In the genomic region with DNA sequence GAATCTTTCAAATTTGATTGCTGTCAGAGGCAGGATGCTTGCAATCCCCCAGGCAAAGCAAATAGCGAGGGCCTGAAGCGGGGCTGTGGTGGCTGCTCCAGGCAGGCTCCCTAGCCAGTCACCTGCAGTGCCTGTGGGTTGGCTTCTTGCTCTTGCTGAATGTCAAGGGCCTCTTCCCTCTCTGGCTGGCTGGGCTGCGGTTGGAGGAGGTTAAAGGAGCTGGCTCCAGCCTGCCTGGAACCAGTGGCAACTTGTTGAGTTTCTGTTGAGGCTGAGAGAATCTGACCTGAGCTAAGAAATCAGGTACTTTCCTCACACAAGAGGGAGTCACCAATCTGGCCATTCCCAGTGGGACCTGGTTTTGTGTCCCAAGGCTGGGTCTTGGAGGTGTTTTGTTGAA, we compare ENCODE assay signal across 24 cellular contexts.
DNase-seq lines count a peak whose midpoint lies in the region; ATAC-seq, FAIRE-seq and TF ChIP-seq lines count a peak whose summit lies in the region.
"Had no signal": no experiment of that assay in that cellular context is flagged by ENCODE, and none has a peak within 500 bp of the region (broad histone marks: within the 10 kb centered on the region; RNA-seq: fewer than 3 reads in every experiment).

No MANE protein-coding gene starts in this region.

- H3K9ac ChIP-seq in kidney (ENCODE audit: low read length in 2 of 2): no peak overlapping the region

- H3K36me3 Mint-ChIP-seq in GM23338 (ENCODE audit: low read depth): peaks cover 6% of the 10 kb centered on the region; the same call in 1 of the 3 replicates
- H3K36me3 Mint-ChIP-seq: CD4-positive, CD25-positive, alpha-beta regulatory T cell; immature natural killer cell had no signal

- DNase-seq in GM23338 (ENCODE audit: low spot score) (peak; percentile 37), NCI-H1092 treated with DMSO at 0.1 percent for 48 hours (lab: John Stamatoyannopoulos, UW) (peak; percentile 51), NCI-H69 (lab: John Stamatoyannopoulos, UW) (peak; percentile 75), kidney (peak; percentile 76), hippocampal formation (lab: John Stamatoyannopoulos, UW) (no peak), AG08396 (ENCODE audit: low spot score) (no peak)
- no peak for DNase-seq in activated CD4-positive, CD25-positive, alpha-beta regulatory T cell (lab: John Stamatoyannopoulos, UW)
- DNase-seq: activated CD4-positive, alpha-beta T cell treated with anti-CD3 and anti-CD28 coated beads, Interleukin-2, amount 10 ng/mL, durations not matched to agents 7 days and 5 days; activated effector memory CD4-positive, alpha-beta T cell treated with Interleukin-2 at 50 U/mL for 16 hours; CD4-positive, CD25-positive, alpha-beta regulatory T cell; GOT3; head of caudate nucleus; immature natural killer cell; NCI-H1436 treated with DMSO at 0.1 percent for 48 hours; NCI-H774; stimulated activated CD4-positive, alpha-beta T cell treated with anti-CD3 and anti-CD28 coated beads, Interleukin-4, amount 100 ng/mL, for 1 hour; transverse colon had no signal

- H3K4me3 Mint-ChIP-seq in GM23338: no peak overlapping the region
- H3K4me3 Mint-ChIP-seq: activated CD4-positive, alpha-beta T cell treated with anti-CD3 and anti-CD28 coated beads, Interleukin-2, amount 10 ng/mL, durations not matched to agents 7 days and 5 days; brain; CD4-positive, CD25-positive, alpha-beta regulatory T cell; immature natural killer cell; stimulated activated naive CD8-positive, alpha-beta T cell treated with anti-CD3 and anti-CD28 coated beads, Interleukin-15, Interleukin-2, amounts not matched to agents 100 ng/mL and 50 ng/mL, for 24 hours had no signal

- ATAC-seq in GM23338: peak; percentile 81
- ATAC-seq in HG02678 (IDR thresholded peaks at IDR 0.05; ENCODE audit: unreplicated experiment): no peak

- intact Hi-C loops in kidney (cut with DNase I): no loop called here

- peaks cover 49% of the 10 kb centered on the region for H3K4me1 Mint-ChIP-seq in GM23338
- H3K4me1 Mint-ChIP-seq: activated CD4-positive, alpha-beta T cell treated with anti-CD3 and anti-CD28 coated beads, Interleukin-2, amount 10 ng/mL, durations not matched to agents 7 days and 5 days; CD4-positive, CD25-positive, alpha-beta regulatory T cell; immature natural killer cell had no signal

- H3K36me3 ChIP-seq in GM23338 (ENCODE audit: insufficient read depth) (no peaks in the 10 kb centered on the region), kidney (ENCODE audit: control insufficient read depth in 1 of 2, insufficient read depth in 2 of 2, low read length in 2 of 2) (no peaks in the 10 kb centered on the region)
- H3K36me3 ChIP-seq: SJSA1, transverse colon had no signal

- no peaks in the 10 kb centered on the region for H3K9me3 ChIP-seq in kidney (ENCODE audit: control insufficient read depth in 1 of 2, low read length in 2 of 2)
- H3K9me3 ChIP-seq: SJSA1, transverse colon had no signal

- no peaks in the 10 kb centered on the region for H4K20me1 ChIP-seq in GM23338 (replicated peaks; ENCODE audit: insufficient read depth)

- peaks cover 5% of the 10 kb centered on the region for H3K27me3 Mint-ChIP-seq in GM23338 (ENCODE audit: insufficient read depth, low read depth, poor library complexity)
- H3K27me3 Mint-ChIP-seq: brain; CD4-positive, CD25-positive, alpha-beta regulatory T cell had no signal

- no peaks in the 10 kb centered on the region for H3K27me3 ChIP-seq in GM23338 (ENCODE audit: insufficient read depth)
- H3K27me3 ChIP-seq: SJSA1, transverse colon had no signal

- H3K79me2 ChIP-seq in GM23338 (replicated peaks; ENCODE audit: insufficient read depth): peaks cover 30% of the 10 kb centered on the region

- peak overlapping the region; percentile 68 for H3K4me2 ChIP-seq in GM23338
- H3K4me2 ChIP-seq: smooth muscle cell had no signal

- H3K9me2 ChIP-seq in GM23338 (ENCODE audit: insufficient read depth): peaks cover 18% of the 10 kb centered on the region

- H3K4me1 ChIP-seq in GM23338 (ENCODE audit: insufficient read depth): peaks cover 56% of the 10 kb centered on the region
- peaks cover 0 to 3% of the 10 kb centered on the region in 2 donors for H3K4me1 ChIP-seq in kidney (ENCODE audit: control insufficient read depth in 1 of 2, insufficient read depth in 1 of 2, low read depth in 1 of 2, low read length in 2 of 2)
- H3K4me1 ChIP-seq: SJSA1, transverse colon had no signal

- FAIRE-seq in kidney (lab: Jason Lieb, UNC): no peak
- FAIRE-seq: GM12891 had no signal

- no peaks in the 10 kb centered on the region; the same call in 2 of the 3 replicates for H3K9me3 Mint-ChIP-seq in GM23338
- H3K9me3 Mint-ChIP-seq: activated CD4-positive, alpha-beta T cell treated with anti-CD3 and anti-CD28 coated beads, Interleukin-2, amount 10 ng/mL, durations not matched to agents 7 days and 5 days; CD4-positive, CD25-positive, alpha-beta regulatory T cell; stimulated activated naive CD8-positive, alpha-beta T cell treated with anti-CD3 and anti-CD28 coated beads, Interleukin-15, Interleukin-2, amounts not matched to agents 100 ng/mL and 50 ng/mL, for 24 hours had no signal

- H3K27ac ChIP-seq in GM23338 (ENCODE audit: low read depth) (0 out of 2 replicates have a peak overlapping the region, but pooled peaks have one; percentile 50), kidney (ENCODE audit: low read depth in 2 of 2, low read length in 2 of 2) (no peak overlapping the region)
- H3K27ac ChIP-seq: coronary artery, SJSA1, transverse colon had no signal

- H3F3A ChIP-seq in GM23338 (replicated peaks; ENCODE audit: low read depth): no peaks in the 10 kb centered on the region

- H2AFZ ChIP-seq in GM23338: no peak overlapping the region

- no peak for TF ChIP-seq CTCF in GM23338 (conservative IDR thresholded peaks at IDR 0.05; ENCODE audit: low read depth in 2 of 2)
- TF ChIP-seq CTCF in kidney (IDR thresholded peaks at IDR 0.05; ENCODE audit: borderline replicate concordance, extremely low read depth, insufficient read depth): no peak

- peak overlapping the region; percentile 63 for H3K27ac Mint-ChIP-seq in GM23338
- H3K27ac Mint-ChIP-seq: activated CD4-positive, alpha-beta T cell treated with anti-CD3 and anti-CD28 coated beads, Interleukin-2, amount 10 ng/mL, durations not matched to agents 7 days and 5 days; CD4-positive, CD25-positive, alpha-beta regulatory T cell; immature natural killer cell; stimulated activated naive CD8-positive, alpha-beta T cell treated with anti-CD3 and anti-CD28 coated beads, Interleukin-15, Interleukin-2, amounts not matched to agents 100 ng/mL and 50 ng/mL, for 24 hours had no signal

- H3K4me3 ChIP-seq in GM23338 (no peak overlapping the region), kidney (ENCODE audit: low read length in 2 of 2) (no peak overlapping the region)
- H3K4me3 ChIP-seq: coronary artery, SJSA1, smooth muscle cell, transverse colon had no signal

TF ChIP-seq in GM23338, 12 proteins besides CTCF, POLR2A, EP300 and RAD21 (continues in another document):
- TF ChIP-seq EZH2phosphoT487 (IDR thresholded peaks at IDR 0.05; ENCODE audit: unreplicated experiment): no peak
- TF ChIP-seq CREB1 (CRISPR knock-in tag; IDR thresholded peaks at IDR 0.05; ENCODE audit: low read depth): no peak
- no peak for TF ChIP-seq ZNF114 (CRISPR knock-in tag; IDR thresholded peaks at IDR 0.05)
- TF ChIP-seq, protein P1, sequence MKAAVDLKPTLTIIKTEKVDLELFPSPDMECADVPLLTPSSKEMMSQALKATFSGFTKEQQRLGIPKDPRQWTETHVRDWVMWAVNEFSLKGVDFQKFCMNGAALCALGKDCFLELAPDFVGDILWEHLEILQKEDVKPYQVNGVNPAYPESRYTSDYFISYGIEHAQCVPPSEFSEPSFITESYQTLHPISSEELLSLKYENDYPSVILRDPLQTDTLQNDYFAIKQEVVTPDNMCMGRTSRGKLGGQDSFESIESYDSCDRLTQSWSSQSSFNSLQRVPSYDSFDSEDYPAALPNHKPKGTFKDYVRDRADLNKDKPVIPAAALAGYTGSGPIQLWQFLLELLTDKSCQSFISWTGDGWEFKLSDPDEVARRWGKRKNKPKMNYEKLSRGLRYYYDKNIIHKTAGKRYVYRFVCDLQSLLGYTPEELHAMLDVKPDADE (IDR thresholded peaks at IDR 0.05): no peak
- no peak for TF ChIP-seq NANOG (IDR thresholded peaks at IDR 0.05; ENCODE audit: borderline replicate concordance)
- no peak for TF ChIP-seq EZH2 (IDR thresholded peaks at IDR 0.05; ENCODE audit: low read depth, unreplicated experiment)

Comparison
In these comparisons a context has a peak if more than half of its experiments do, and no peak if none do; other contexts are left out.
1. DNase-seq: peak in GM23338 (single experiment), NCI-H1092 treated with DMSO at 0.1 percent for 48 hours (single experiment), NCI-H69 (single experiment) and kidney (single experiment); none in hippocampal formation (0 of 2), activated CD4-positive, CD25-positive, alpha-beta regulatory T cell (0 of 4) and AG08396 (single experiment).